In the genomic region with DNA sequence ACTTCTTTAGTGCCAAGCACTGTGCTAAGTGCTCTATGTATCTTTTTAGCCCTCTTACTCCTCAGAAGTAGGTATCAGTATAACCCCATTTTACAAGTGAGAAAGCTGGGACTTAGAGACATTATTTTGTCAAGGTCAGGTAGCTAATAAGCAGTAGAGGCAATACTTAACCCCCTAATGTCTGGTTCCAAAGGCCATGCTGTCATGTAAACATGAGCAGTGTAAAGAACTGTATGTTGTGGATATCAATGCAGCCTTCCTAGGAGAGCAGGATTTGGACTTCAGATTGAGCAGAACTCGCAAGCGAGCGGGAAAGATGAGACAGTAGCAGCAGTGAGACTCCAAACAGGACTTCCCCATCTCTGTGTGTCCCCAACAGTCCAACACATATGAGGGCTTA, we compare ENCODE assay signal across 9 cellular contexts. TPM values are rescaled to one million over a fixed set of nuclear protein-coding genes. Genes with fewer than 3 reads are reported as not detected.
"Had no signal": no experiment of that assay in that cellular context is flagged by ENCODE, and none has a peak within 500 bp of the region (broad histone marks: within the 10 kb centered on the region; RNA-seq: fewer than 3 reads in every experiment).

No MANE protein-coding gene starts in this region.

- ATAC-seq: GM12878 had no signal

- FAIRE-seq: G401.6, GM12878, GM12891, GM12892, GM18507, GM19239 had no signal

- H3K4me3 ChIP-seq: GM12878 had no signal

- DNase-seq: GDM1, GF-D8 had no signal

RNA-seq across cellular contexts. Expression of gene LEAP2, which starts 39.4 kb away (rescaled TPM):
- total RNA-seq: G401 had no signal
